Comparison of ENCODE assay signal across 17 cellular contexts in genomic region chr22:27637604-27638003, GRCh38.
A peak's percentile ranks its signal among the peaks of the same experiment; 100 is the strongest.
DNase-seq lines count a peak whose midpoint lies in the region; TF ChIP-seq lines count a peak whose summit lies in the region.
"Had no signal": no experiment of that assay in that cellular context is flagged by ENCODE, and none has a peak within 500 bp of the region (broad histone marks: within the 10 kb centered on the region; RNA-seq: fewer than 3 reads in every experiment).

No MANE protein-coding gene starts in this region.

- no peaks in the 10 kb centered on the region for H3K4me1 ChIP-seq in GM23248 (ENCODE audit: insufficient read depth)
- no peaks in the 10 kb centered on the region for H3K4me1 ChIP-seq in osteoblast (ENCODE audit: insufficient read depth, low read length)

- POLR2A ChIA-PET in RWPE1 (lab: Yijun Ruan, JAX; ENCODE audit: low non-redundant PET): no interaction called here

- H3K4me2 ChIP-seq in GM23248 (ENCODE audit: unreplicated experiment): no peak overlapping the region
- H3K4me2 ChIP-seq in osteoblast (ENCODE audit: insufficient read depth, low read length): no peak overlapping the region
- H3K4me2 ChIP-seq: hepatocyte had no signal

- H3K36me3 ChIP-seq in GM23248 (ENCODE audit: low read depth) (no peaks in the 10 kb centered on the region), osteoblast (ENCODE audit: insufficient read depth, low read length) (no peaks in the 10 kb centered on the region)
- H3K36me3 ChIP-seq: suprapubic skin had no signal

- H3K9me2 ChIP-seq in GM23248 (ENCODE audit: insufficient read depth): no peaks in the 10 kb centered on the region

- TF ChIP-seq CTCF in RWPE1 (conservative IDR thresholded peaks at IDR 0.05; ENCODE audit: low read depth) (no peak), osteoblast (IDR thresholded peaks at IDR 0.05; ENCODE audit: extremely low read depth, low read depth, low read length) (no peak)

- H3K27ac ChIP-seq in GM23248 (no peak overlapping the region), RWPE1 (no peak overlapping the region), osteoblast (ENCODE audit: low read depth, low read length) (no peak overlapping the region)
- H3K27ac ChIP-seq: hepatocyte, suprapubic skin had no signal

- H3K79me2 ChIP-seq in GM23248 (ENCODE audit: insufficient read depth): no peaks in the 10 kb centered on the region
- H3K79me2 ChIP-seq in osteoblast (ENCODE audit: insufficient read depth, low read length): no peaks in the 10 kb centered on the region
- H3K79me2 ChIP-seq: hepatocyte had no signal

- H3K9ac ChIP-seq in GM23248: no peak overlapping the region

- no peaks in the 10 kb centered on the region for H3K27me3 ChIP-seq in GM23248 (replicated peaks; ENCODE audit: insufficient read depth)
- H3K27me3 ChIP-seq in osteoblast (ENCODE audit: insufficient read depth, low read length): peaks cover 12% of the 10 kb centered on the region
- H3K27me3 ChIP-seq: hepatocyte had no signal

- no peaks in the 10 kb centered on the region for H3K9me3 ChIP-seq in GM23248 (ENCODE audit: low read depth)
- H3K9me3 ChIP-seq in osteoblast (ENCODE audit: low read depth, low read length): no peaks in the 10 kb centered on the region
- H3K9me3 ChIP-seq: suprapubic skin had no signal

- peak; percentile 67 for DNase-seq in GM23248
- DNase-seq in RWPE1 (ENCODE audit: low spot score): peak; percentile 38
- DNase-seq in fibroblast of gingiva (ENCODE audit: low read depth): peak; percentile 50
- DNase-seq in osteoblast (ENCODE audit: insufficient read length, low spot score, missing footprints): peak; percentile 78
- no peak for DNase-seq in DMS53 treated with DMSO at 0.1 percent for 48 hours (lab: John Stamatoyannopoulos, UW; ENCODE audit: unreplicated experiment)
- no peak for DNase-seq in NOMO-1 treated with dmso at 0.1 percent for 144 hours (lab: John Stamatoyannopoulos, UW; ENCODE audit: unreplicated experiment)
- DNase-seq in SHP77 treated with DMSO at 0.1 percent for 48 hours (lab: John Stamatoyannopoulos, UW): no peak
- no peak for DNase-seq in cerebellar nuclear complex (lab: John Stamatoyannopoulos, UW)
- DNase-seq: activated CD8-positive, alpha-beta memory T cell treated with anti-CD3 and anti-CD28 coated beads, Interleukin-2, amount 10 ng/mL, durations not matched to agents 7 days and 5 days; CD4-positive, alpha-beta memory T cell; H9; naive B cell; NCI-H1436; NCI-H2227 treated with DMSO at 0.1 percent for 48 hours; T-helper 1 cell had no signal

- CTCF ChIA-PET in RWPE1 (lab: Yijun Ruan, JAX): no interaction called here

- no peaks in the 10 kb centered on the region for H3F3A ChIP-seq in GM23248 (ENCODE audit: insufficient read depth)

- no peaks in the 10 kb centered on the region for H4K20me1 ChIP-seq in GM23248 (ENCODE audit: insufficient read depth)
- H4K20me1 ChIP-seq in osteoblast (ENCODE audit: insufficient read depth, low read length): no peaks in the 10 kb centered on the region

- 33 to 42% methylated on average over 3 of the region's 3 CpGs for WGBS in GM23248 (ENCODE audit: low coverage in 1 of 2, low lambda C conversion rate in 2 of 2, missing lambda C conversion rate in 2 of 2), 2 experiments

- H3K4me3 ChIP-seq in GM23248 (no peak overlapping the region), osteoblast (ENCODE audit: insufficient read depth, low read length) (no peak overlapping the region)
- H3K4me3 ChIP-seq: hepatocyte, suprapubic skin had no signal

- in situ Hi-C loops in GM23248 (cut with MboI): no loop called here

- H2AFZ ChIP-seq in GM23248 (no peak overlapping the region), osteoblast (ENCODE audit: low read length) (no peak overlapping the region)
- H2AFZ ChIP-seq: hepatocyte had no signal

Comparison
In these comparisons a context has a peak if more than half of its experiments do, and no peak if none do; other contexts are left out.
1. DNase-seq: peak in GM23248 (single experiment), RWPE1 (single experiment), fibroblast of gingiva (single experiment) and osteoblast (single experiment); none in DMS53 treated with DMSO at 0.1 percent for 48 hours (single experiment), NOMO-1 treated with dmso at 0.1 percent for 144 hours (single experiment), SHP77 treated with DMSO at 0.1 percent for 48 hours (single experiment) and cerebellar nuclear complex (0 of 2).